13 cellular contexts compared by ENCODE assay signal in the genomic region with DNA sequence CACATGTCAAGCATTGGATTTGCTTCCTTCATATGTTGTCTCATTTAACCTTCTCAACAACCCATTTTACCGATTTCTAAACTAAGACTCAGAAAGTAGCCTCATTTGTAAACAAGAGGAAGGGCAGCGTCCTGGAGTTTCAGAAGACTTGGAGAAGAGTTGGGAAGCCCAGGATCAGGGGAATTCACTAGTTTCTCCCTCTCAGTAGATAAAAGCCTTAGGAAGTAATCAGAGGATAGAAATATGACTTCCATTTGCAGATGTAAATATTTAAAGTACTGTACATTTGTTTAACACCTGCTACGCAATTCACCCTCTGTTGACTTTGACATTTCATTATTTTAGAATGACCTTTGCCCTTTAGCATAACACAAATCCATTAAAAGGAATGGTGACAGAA.
A peak's percentile ranks its signal among the peaks of the same experiment; 100 is the strongest.
DNase-seq lines count a peak whose midpoint lies in the region; ATAC-seq and TF ChIP-seq lines count a peak whose summit lies in the region.
"Had no signal": no experiment of that assay in that cellular context is flagged by ENCODE, and none has a peak within 500 bp of the region (broad histone marks: within the 10 kb centered on the region; RNA-seq: fewer than 3 reads in every experiment).

No MANE protein-coding gene starts in this region.

- in situ Hi-C loops in GM13976 (cut with MboI; ENCODE audit: low sequenced_read_pairs, unreplicated experiment), result no loop called here

- no peak for ATAC-seq in HG03571 (IDR thresholded peaks at IDR 0.05; ENCODE audit: unreplicated experiment)
- ATAC-seq in sciatic nerve, result no peak
- ATAC-seq: HCT116 had no signal

- DNase-seq in SHP77 treated with DMSO at 0.1 percent for 48 hours (lab: John Stamatoyannopoulos, UW), result peak; percentile 16
- no peak for DNase-seq in SHP77 (lab: John Stamatoyannopoulos, UW)
- DNase-seq in NCI-H146 (lab: John Stamatoyannopoulos, UW), result peak; percentile 74
- DNase-seq in NCI-H69 (lab: John Stamatoyannopoulos, UW), result peak; percentile 64
- no peak for DNase-seq in GM13976 (ENCODE audit: low spot score)
- no peak for DNase-seq in sciatic nerve (ENCODE audit: low spot score)
- DNase-seq: Caco-2; CD8-positive, alpha-beta memory T cell; DND-41; GF-D8; KG1 had no signal

- TF ChIP-seq CTCF in GM13976 (IDR thresholded peaks at IDR 0.05; ENCODE audit: borderline replicate concordance, control extremely low read depth, extremely low read depth, insufficient read depth, missing control alignments), result no peak

- intact Hi-C loops in sciatic nerve (cut with DNase I), result no loop called here

Comparison
In these comparisons a context has a peak if more than half of its experiments do, and no peak if none do; other contexts are left out.
1. DNase-seq: peak in SHP77 treated with DMSO at 0.1 percent for 48 hours (single experiment), NCI-H146 (single experiment) and NCI-H69 (single experiment); none in SHP77 (0 of 2), GM13976 (single experiment) and sciatic nerve (single experiment).